Comparison of ENCODE assay signal across 1 cellular context in genomic region chr2:231483398-231484329, GRCh38.
TF ChIP-seq lines count a peak whose summit lies in the region.

No MANE protein-coding gene starts in this region.

TF ChIP-seq in GM12891, 5 proteins besides CTCF, POLR2A, EP300 and RAD21 (continued from another document):
- no peak for TF ChIP-seq PAX5 (IDR thresholded peaks at IDR 0.05; ENCODE audit: insufficient read depth, low read length, severe bottlenecking)
